ENCODE assay signal across 1 cellular context in genomic region chrX:40150503-40150902, GRCh38.
TF ChIP-seq lines count a peak whose summit lies in the region.

No MANE protein-coding gene starts in this region.

TF ChIP-seq in endothelial cell of umbilical vein, 7 proteins besides CTCF, POLR2A, EP300 and RAD21:
- TF ChIP-seq JUN (IDR thresholded peaks at IDR 0.05; ENCODE audit: borderline replicate concordance, insufficient read depth, insufficient read length, low read depth) (no peak), FOS (IDR thresholded peaks at IDR 0.05; ENCODE audit: borderline replicate concordance, insufficient read depth, low read length) (no peak), MYC (IDR thresholded peaks at IDR 0.05; ENCODE audit: low read depth, low read length) (no peak), POLR2AphosphoS5 (IDR thresholded peaks at IDR 0.05; ENCODE audit: insufficient read depth, low read depth, low read length) (no peak), EZH2 (IDR thresholded peaks at IDR 0.05; ENCODE audit: borderline replicate concordance, low read depth, low read length, severe bottlenecking) (no peak), GATA2 (IDR thresholded peaks at IDR 0.05; ENCODE audit: insufficient read depth, insufficient read length, low read depth, low read length) (no peak)
- TF ChIP-seq, protein P1, sequence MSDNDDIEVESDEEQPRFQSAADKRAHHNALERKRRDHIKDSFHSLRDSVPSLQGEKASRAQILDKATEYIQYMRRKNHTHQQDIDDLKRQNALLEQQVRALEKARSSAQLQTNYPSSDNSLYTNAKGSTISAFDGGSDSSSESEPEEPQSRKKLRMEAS (IDR thresholded peaks at IDR 0.05; ENCODE audit: insufficient read depth, insufficient read length), result no peak
